Comparison of ENCODE assay signal across 13 cellular contexts in genomic region chr2:210598219-210598618, GRCh38.
"Had no signal": no experiment of that assay in that cellular context is flagged by ENCODE, and none has a peak within 500 bp of the region (broad histone marks: within the 10 kb centered on the region; RNA-seq: fewer than 3 reads in every experiment).

No MANE protein-coding gene starts in this region.

- H3K4me3 ChIP-seq: colonic mucosa, coronary artery, dorsolateral prefrontal cortex, esophagus muscularis mucosa, esophagus squamous epithelium, gastrocnemius medialis, gastroesophageal sphincter, heart left ventricle, heart right ventricle had no signal

- ATAC-seq: effector memory CD8-positive, alpha-beta T cell; esophagus mucosa; foreskin keratinocyte; gastrocnemius medialis; gastroesophageal sphincter; heart left ventricle; heart right ventricle had no signal

- H3K27ac ChIP-seq: colonic mucosa, coronary artery, dorsolateral prefrontal cortex, epithelial cell of prostate, esophagus muscularis mucosa, esophagus squamous epithelium, foreskin keratinocyte, gastrocnemius medialis, gastroesophageal sphincter, heart left ventricle, heart right ventricle had no signal

- H3K9me3 ChIP-seq: colonic mucosa, esophagus squamous epithelium, gastrocnemius medialis had no signal

- H3K36me3 ChIP-seq: colonic mucosa, esophagus muscularis mucosa, esophagus squamous epithelium, gastrocnemius medialis, gastroesophageal sphincter had no signal

- H3K4me1 ChIP-seq: colonic mucosa, esophagus muscularis mucosa, esophagus squamous epithelium, foreskin keratinocyte, gastrocnemius medialis, gastroesophageal sphincter, heart left ventricle, heart right ventricle had no signal
